Comparison of ENCODE assay signal across 8 cellular contexts in genomic region chr10:21989453-21990154, GRCh38. TPM values are rescaled to one million over a fixed set of nuclear protein-coding genes. Genes with fewer than 3 reads are reported as not detected.
DNase-seq lines count a peak whose midpoint lies in the region; ATAC-seq and TF ChIP-seq lines count a peak whose summit lies in the region.

No MANE protein-coding gene starts in this region.

- no peak overlapping the region for H3K4me3 ChIP-seq in CD8-positive, alpha-beta T cell (ENCODE audit: low read depth, low read length)

- H3K36me3 ChIP-seq in CD8-positive, alpha-beta T cell (ENCODE audit: insufficient read depth, low read length), result no peaks in the 10 kb centered on the region

- intact Hi-C loops in CD8-positive, alpha-beta T cell (cut with DNase I, micrococcal nuclease), result loop anchor here (1.0 to 5.0 kb wide), 4 partner anchors 23 to 1713 kb away; no protein-coding TSS in a partner anchor
- intact Hi-C loops in activated B cell treated with CpG ODN at 0.5 μM for 24 hours (cut with micrococcal nuclease), result loop anchor here (1.0 to 5.0 kb wide), 5 partner anchors 583 to 1538 kb away; no protein-coding TSS in a partner anchor

- peak in 4 of 7 experiments; percentile 3 to 24 (median 16) for DNase-seq in CD8-positive, alpha-beta T cell
- DNase-seq in NCI-H2171 (lab: John Stamatoyannopoulos, UW), result peak; percentile 8
- DNase-seq in activated B cell treated with CpG ODN at 0.5 μM for 24 hours, result no peak
- peak; percentile 80 for DNase-seq in fibroblast of peridontal ligament (ENCODE audit: extremely low read depth)
- peak; percentile 13 for DNase-seq in non-pigmented ciliary epithelial cell (ENCODE audit: low read depth)
- no peak for DNase-seq in epidermal melanocyte (ENCODE audit: insufficient read length, low spot score)

- H3K27ac ChIP-seq in CD8-positive, alpha-beta T cell (ENCODE audit: low read depth, low read length), result no peak overlapping the region

- no peaks in the 10 kb centered on the region for H3K4me1 ChIP-seq in CD8-positive, alpha-beta T cell (ENCODE audit: insufficient read depth, low read length)

- no peaks in the 10 kb centered on the region for H3K27me3 Mint-ChIP-seq in CD8-positive, alpha-beta T cell (ENCODE audit: low read depth)
- H3K27me3 Mint-ChIP-seq in activated B cell treated with CpG ODN at 0.5 μM for 24 hours, result no peaks in the 10 kb centered on the region

- H3K9me3 Mint-ChIP-seq in CD8-positive, alpha-beta T cell, result peaks cover 3% of the 10 kb centered on the region
- peaks cover 3% of the 10 kb centered on the region for H3K9me3 Mint-ChIP-seq in activated B cell treated with CpG ODN at 0.5 μM for 24 hours

- POLR2A ChIA-PET in CD8-positive, alpha-beta T cell (lab: Charles Lee), result no interaction called here
- POLR2A ChIA-PET in activated B cell treated with CpG ODN at 0.5 μM for 24 hours (lab: Charles Lee), result no interaction called here

- H3K27me3 ChIP-seq in CD8-positive, alpha-beta T cell (ENCODE audit: insufficient read depth, low read length), result no peaks in the 10 kb centered on the region

- peaks cover 10% of the 10 kb centered on the region for H3K4me1 Mint-ChIP-seq in CD8-positive, alpha-beta T cell (ENCODE audit: low read depth)
- H3K4me1 Mint-ChIP-seq in activated B cell treated with CpG ODN at 0.5 μM for 24 hours, result no peaks in the 10 kb centered on the region

- peaks cover 4% of the 10 kb centered on the region for H3K36me3 Mint-ChIP-seq in CD8-positive, alpha-beta T cell
- peaks cover 3% of the 10 kb centered on the region for H3K36me3 Mint-ChIP-seq in activated B cell treated with CpG ODN at 0.5 μM for 24 hours (ENCODE audit: low read depth)

- peak; percentile 89 for ATAC-seq in CD8-positive, alpha-beta T cell
- ATAC-seq in GM18868 (IDR thresholded peaks at IDR 0.05; ENCODE audit: unreplicated experiment), result peak; percentile 95
- ATAC-seq in HG03045 (IDR thresholded peaks at IDR 0.05; ENCODE audit: unreplicated experiment), result peak; percentile 75
- ATAC-seq in activated B cell treated with CpG ODN at 0.5 μM for 24 hours (ENCODE audit: low read depth), result peak; percentile 68

- peak; percentile 53 for TF ChIP-seq CTCF in CD8-positive, alpha-beta T cell (IDR thresholded peaks at IDR 0.05)
- no peak for TF ChIP-seq CTCF in activated B cell treated with CpG ODN at 0.5 μM for 24 hours (IDR thresholded peaks at IDR 0.05)

- H3K4me3 Mint-ChIP-seq in CD8-positive, alpha-beta T cell, result no peak overlapping the region
- no peak overlapping the region for H3K4me3 Mint-ChIP-seq in activated B cell treated with CpG ODN at 0.5 μM for 24 hours

- H3K27ac Mint-ChIP-seq in CD8-positive, alpha-beta T cell, result no peak overlapping the region
- H3K27ac Mint-ChIP-seq in activated B cell treated with CpG ODN at 0.5 μM for 24 hours, result no peak overlapping the region

- H3K9me3 ChIP-seq in CD8-positive, alpha-beta T cell (ENCODE audit: low read length), result no peaks in the 10 kb centered on the region

- CTCF ChIA-PET in CD8-positive, alpha-beta T cell (lab: Charles Lee), result interaction anchor here (1.1 to 2.3 kb wide), 2 partner anchors 490 to 999 kb away, joined by 3 to 8 read pairs; no protein-coding TSS in a partner anchor
- CTCF ChIA-PET in activated B cell treated with CpG ODN at 0.5 μM for 24 hours (lab: Charles Lee), result no interaction called here

RNA-seq across cellular contexts. Expression of gene DNAJC1, which starts 13.9 kb away (rescaled TPM):
- 10 to 100 TPM; 15.3 to 18.1 TPM for total RNA-seq in CD8-positive, alpha-beta T cell
- 9.2 and 10.9 TPM in 2 replicates for total RNA-seq in activated B cell treated with CpG ODN at 0.5 μM for 24 hours

Comparison
In these comparisons a context has a peak if more than half of its experiments do, and no peak if none do; other contexts are left out.
1. DNase-seq: peak in CD8-positive, alpha-beta T cell (4 of 7), NCI-H2171 (single experiment), fibroblast of peridontal ligament (single experiment) and non-pigmented ciliary epithelial cell (single experiment); none in activated B cell treated with CpG ODN at 0.5 μM for 24 hours (single experiment) and epidermal melanocyte (single experiment).
2. Peak in every context shown above with its lines, with median percentiles within 50 percentile points of each other: ATAC-seq.